ENCODE assay signal across 10 cellular contexts in the genomic region with DNA sequence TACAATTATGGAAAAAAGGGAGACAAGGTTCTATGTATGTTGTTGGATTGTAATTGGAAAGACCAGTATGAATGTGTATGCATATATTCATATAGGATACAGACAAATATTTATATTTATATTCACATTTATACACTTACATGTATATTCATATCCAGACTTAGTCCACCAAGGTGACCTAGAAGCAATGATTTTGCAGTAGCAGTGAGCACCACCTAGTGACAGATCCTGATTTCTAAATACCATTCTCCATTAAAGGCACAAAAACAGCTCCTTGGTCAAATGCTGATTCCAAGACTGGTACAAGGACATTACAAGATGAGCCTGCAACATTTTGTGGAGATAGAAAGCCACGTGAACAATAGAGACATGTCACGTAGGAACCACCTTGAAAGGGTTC.
A peak's percentile ranks its signal among the peaks of the same experiment; 100 is the strongest.
DNase-seq lines count a peak whose midpoint lies in the region; ATAC-seq and TF ChIP-seq lines count a peak whose summit lies in the region.
"Had no signal": no experiment of that assay in that cellular context is flagged by ENCODE, and none has a peak within 500 bp of the region (broad histone marks: within the 10 kb centered on the region; RNA-seq: fewer than 3 reads in every experiment).

No MANE protein-coding gene starts in this region.

- no peaks in the 10 kb centered on the region for H4K20me1 ChIP-seq in DOHH2 (ENCODE audit: control insufficient read depth, insufficient read depth, low read depth, low read length)
- H4K20me1 ChIP-seq in Karpas-422 (ENCODE audit: insufficient read depth, low read depth, low read length) = no peaks in the 10 kb centered on the region

- peak; percentile 66 for DNase-seq in Karpas-422
- no peak for DNase-seq in WERI-Rb-1
- no peak for DNase-seq in left lobe of liver (ENCODE audit: low spot score)
- DNase-seq in head of caudate nucleus = no peak
- DNase-seq in NCI-H187 treated with DMSO at 0.1 percent for 48 hours (lab: John Stamatoyannopoulos, UW) = no peak
- no peak for DNase-seq in AG08395 (ENCODE audit: low spot score)
- DNase-seq: activated T-cell treated with anti-CD3 and anti-CD28 coated beads, Interleukin-2, amount 50 U/mL, for 1 hour; naive thymus-derived CD8-positive, alpha-beta T cell had no signal

- H3K4me2 ChIP-seq in DOHH2 (ENCODE audit: low read length) (no peak overlapping the region), Karpas-422 (ENCODE audit: low read depth, low read length, poor library complexity, severe bottlenecking) (no peak overlapping the region)

- no peaks in the 10 kb centered on the region for H3K9me2 ChIP-seq in DOHH2 (replicated peaks; ENCODE audit: control insufficient read depth, low read length)
- no peaks in the 10 kb centered on the region for H3K9me2 ChIP-seq in Karpas-422 (replicated peaks; ENCODE audit: insufficient read depth, low read length)

- no peaks in the 10 kb centered on the region for H3F3A ChIP-seq in DOHH2 (ENCODE audit: control insufficient read depth, insufficient read depth)

- no peak overlapping the region for H2AFZ ChIP-seq in Karpas-422 (ENCODE audit: low read length)

- H3K4me3 ChIP-seq in DOHH2 (ENCODE audit: low read length) = no peak overlapping the region
- no peak overlapping the region for H3K4me3 ChIP-seq in Karpas-422 (ENCODE audit: low read length)
- no peak overlapping the region for H3K4me3 ChIP-seq in WERI-Rb-1 (ENCODE audit: low read depth, low read length)

- intact Hi-C loops in head of caudate nucleus (cut with DNase I) = no loop called here

- ATAC-seq in left lobe of liver (peak; percentile 94), HG02938 (IDR thresholded peaks at IDR 0.05; ENCODE audit: unreplicated experiment) (no peak)
- ATAC-seq: naive thymus-derived CD8-positive, alpha-beta T cell had no signal

- H3K36me3 ChIP-seq in DOHH2 (ENCODE audit: control insufficient read depth, low read length) (no peaks in the 10 kb centered on the region), Karpas-422 (ENCODE audit: insufficient read depth, low read length) (no peaks in the 10 kb centered on the region), WERI-Rb-1 (no peaks in the 10 kb centered on the region)

- no peak overlapping the region for H3K27ac ChIP-seq in DOHH2 (ENCODE audit: low read depth, low read length)
- no peak overlapping the region for H3K27ac ChIP-seq in Karpas-422 (ENCODE audit: low read length)
- H3K27ac ChIP-seq in WERI-Rb-1 = no peak overlapping the region

- H3K9me3 ChIP-seq in DOHH2 (ENCODE audit: control insufficient read depth, insufficient read depth, low read length) (no peaks in the 10 kb centered on the region), Karpas-422 (ENCODE audit: low read length) (no peaks in the 10 kb centered on the region), WERI-Rb-1 (ENCODE audit: severe bottlenecking) (no peaks in the 10 kb centered on the region)

- H3K79me2 ChIP-seq in DOHH2 (ENCODE audit: control insufficient read depth, low read length) (no peaks in the 10 kb centered on the region), Karpas-422 (ENCODE audit: low read length) (no peaks in the 10 kb centered on the region)

- H3K4me1 ChIP-seq in DOHH2 (ENCODE audit: control insufficient read depth, low read length) (no peaks in the 10 kb centered on the region), Karpas-422 (ENCODE audit: low read length) (no peaks in the 10 kb centered on the region)

- H3K27me3 ChIP-seq in DOHH2 (ENCODE audit: control insufficient read depth, low read length) = no peaks in the 10 kb centered on the region
- no peaks in the 10 kb centered on the region for H3K27me3 ChIP-seq in Karpas-422 (ENCODE audit: low read length)
- no peaks in the 10 kb centered on the region for H3K27me3 ChIP-seq in WERI-Rb-1 (ENCODE audit: insufficient read depth, low read depth, severe bottlenecking)

- TF ChIP-seq CTCF in DOHH2 (IDR thresholded peaks at IDR 0.05; ENCODE audit: low read depth, low read length, poor library complexity, severe bottlenecking) (peak; percentile 34), WERI-Rb-1 (IDR thresholded peaks at IDR 0.05; ENCODE audit: low read depth, low read length) (peak; percentile 31)

- no peak overlapping the region for H3K9ac ChIP-seq in Karpas-422 (ENCODE audit: low read length)
